In the genomic region with DNA sequence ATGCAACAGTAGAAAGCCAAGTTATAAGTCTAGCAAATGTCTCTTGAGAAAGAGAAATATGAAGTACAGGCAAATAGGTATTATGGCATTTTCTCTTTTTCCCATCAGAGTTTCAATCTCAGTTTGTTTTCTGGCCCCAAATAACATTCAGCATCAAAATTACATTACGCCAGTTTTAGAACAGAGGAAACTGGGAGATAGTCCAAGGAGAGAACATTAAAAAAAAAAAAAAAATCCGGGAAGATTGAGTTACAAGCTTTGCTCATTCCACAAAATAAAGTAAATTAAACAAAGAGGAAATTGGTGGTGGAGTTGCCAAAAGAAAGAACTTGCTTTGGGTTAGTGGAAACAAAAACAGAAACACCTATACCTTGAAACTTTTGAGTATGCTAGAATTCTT, we compare ENCODE assay signal across 33 cellular contexts. TPM values are rescaled to one million over a fixed set of nuclear protein-coding genes. Genes with fewer than 3 reads are reported as not detected.
DNase-seq lines count a peak whose midpoint lies in the region; ATAC-seq, FAIRE-seq and TF ChIP-seq lines count a peak whose summit lies in the region.
"Had no signal": no experiment of that assay in that cellular context is flagged by ENCODE, and none has a peak within 500 bp of the region (broad histone marks: within the 10 kb centered on the region; RNA-seq: fewer than 3 reads in every experiment).

No MANE protein-coding gene starts in this region.

- H3K79me2 ChIP-seq in osteoblast (ENCODE audit: insufficient read depth, low read length): no peaks in the 10 kb centered on the region

- peak overlapping the region; percentile 37; the same call in 1 of the 2 replicates for H3K27ac ChIP-seq in IMR-90 (ENCODE audit: insufficient read depth, low read length)
- H3K27ac ChIP-seq in osteoblast (ENCODE audit: low read depth, low read length): no peak overlapping the region
- H3K27ac ChIP-seq: foreskin keratinocyte, SJSA1, suprapubic skin, upper lobe of right lung had no signal

- no peak for TF ChIP-seq POLR2A in IMR-90 (IDR thresholded peaks at IDR 0.05; ENCODE audit: low read depth, low read length)

- in situ Hi-C loops in IMR-90 (cut with MboI; ENCODE audit: low sequenced_read_pairs): no loop called here

- H4K20me1 ChIP-seq in IMR-90 (ENCODE audit: insufficient read depth, low read length): no peaks in the 10 kb centered on the region
- H4K20me1 ChIP-seq in osteoblast (ENCODE audit: insufficient read depth, low read length): no peaks in the 10 kb centered on the region

- DNase-seq in IMR-90 (peak; percentile 35), fibroblast of the conjunctiva (ENCODE audit: low read depth) (peak; percentile 13), stromal cell of bone marrow (ENCODE audit: low read depth) (peak; percentile 30), NCI-H226 (no peak), CD1c-positive myeloid dendritic cell (ENCODE audit: extremely low spot score) (no peak), osteoblast (ENCODE audit: insufficient read length, low spot score, missing footprints) (no peak)
- DNase-seq: activated B cell treated with CpG ODN at 0.5 μM for 24 hours; activated CD4-positive, alpha-beta T cell treated with anti-CD3 and anti-CD28 coated beads, Interleukin-2, amount 50 U/mL, for 1 hour; activated effector memory CD4-positive, alpha-beta T cell treated with anti-CD3 and anti-CD28 coated beads, Interleukin-2, amount 50 U/mL, for 16 hours; activated naive CD8-positive, alpha-beta T cell treated with anti-CD3 and anti-CD28 coated beads, Interleukin-2, amount 10 ng/mL, durations not matched to agents 7 days and 5 days; activated T-cell treated with anti-CD3 and anti-CD28 coated beads, Interleukin-2, amount 50 U/mL, for 1 hour; CD4-positive, alpha-beta T cell; DMS79 treated with DMSO at 0.1 percent for 48 hours; foreskin keratinocyte; heart left ventricle; KG1; MM.1S; NCI-H1105 treated with DMSO at 0.1 percent for 48 hours; NCI-H187 treated with DMSO at 0.1 percent for 48 hours; NCI-H2171 treated with DMSO at 0.1 percent for 48 hours; NCI-H510A treated with DMSO at 0.1 percent for 48 hours; retina; small intestine; stimulated activated naive B cell treated with anti-CD40 and anti-IgM and Interleukin-4, amounts not matched to agents 10 μg/mL and 1 μg/mL and 100 μg/mL, for 72 hours; upper lobe of right lung had no signal

- no peak overlapping the region for H3K4me3 ChIP-seq in IMR-90 (ENCODE audit: insufficient read depth, low read depth, low read length)
- no peak overlapping the region for H3K4me3 ChIP-seq in osteoblast (ENCODE audit: insufficient read depth, low read length)
- H3K4me3 ChIP-seq: heart left ventricle, SJSA1, suprapubic skin, upper lobe of right lung had no signal

- no peak overlapping the region for H2BK120ac ChIP-seq in IMR-90 (ENCODE audit: low read depth, low read length)

- H4K5ac ChIP-seq in IMR-90 (ENCODE audit: low read depth, low read length): peak overlapping the region; percentile 56; the same call in 1 of the 2 replicates

- H2BK20ac ChIP-seq in IMR-90 (ENCODE audit: low read depth, low read length): no peak overlapping the region; the same call in 1 of the 2 replicates

- WGBS in IMR-90 (ENCODE audit: extremely low coverage in 2 of 2, insufficient read length in 1 of 2), 2 experiments: no CpG with 5 or more reads among the region's 2 CpGs

- no peak overlapping the region for H4K8ac ChIP-seq in IMR-90 (ENCODE audit: low read depth in 2 of 2, low read length in 2 of 2)

- no peaks in the 10 kb centered on the region for H3K79me1 ChIP-seq in IMR-90 (ENCODE audit: low read depth in 1 of 2, low read length in 2 of 2)

- no peaks in the 10 kb centered on the region for H3K36me3 ChIP-seq in IMR-90 (ENCODE audit: control insufficient read depth, insufficient read depth, low read length)
- H3K36me3 ChIP-seq in osteoblast (ENCODE audit: insufficient read depth, low read length): no peaks in the 10 kb centered on the region
- H3K36me3 ChIP-seq: heart left ventricle, SJSA1, suprapubic skin, upper lobe of right lung had no signal

- no peak for TF ChIP-seq RAD21 in IMR-90 (IDR thresholded peaks at IDR 0.05; ENCODE audit: low read length)

- H3K9me3 ChIP-seq in IMR-90 (ENCODE audit: control insufficient read depth, insufficient read depth, low read length) (no peaks in the 10 kb centered on the region), osteoblast (ENCODE audit: low read depth, low read length) (no peaks in the 10 kb centered on the region)
- H3K9me3 ChIP-seq: SJSA1, suprapubic skin, upper lobe of right lung had no signal

- no peak overlapping the region for H3K56ac ChIP-seq in IMR-90 (ENCODE audit: extremely low read depth, insufficient read depth, low read length)

- H3K23ac ChIP-seq in IMR-90 (ENCODE audit: low read depth, low read length): no peak overlapping the region

- H3K27me3 ChIP-seq in IMR-90 (ENCODE audit: control insufficient read depth, insufficient read depth, low read length): peaks cover 2% of the 10 kb centered on the region
- no peaks in the 10 kb centered on the region for H3K27me3 ChIP-seq in osteoblast (ENCODE audit: insufficient read depth, low read length)
- H3K27me3 ChIP-seq: foreskin keratinocyte, SJSA1, suprapubic skin, upper lobe of right lung had no signal

- H3K9me1 ChIP-seq in IMR-90 (ENCODE audit: insufficient read depth, low read length): no peaks in the 10 kb centered on the region

- BruUV-seq in IMR-90 (replicated peaks; lab: Mats Ljungman, UMichigan): no TSS peak

- no peak overlapping the region for H3K9ac ChIP-seq in IMR-90 (ENCODE audit: low read depth, low read length)

- TF ChIP-seq CTCF in IMR-90 (conservative IDR thresholded peaks at IDR 0.05; ENCODE audit: low read depth, low read length): no peak
- TF ChIP-seq CTCF in osteoblast (IDR thresholded peaks at IDR 0.05; ENCODE audit: extremely low read depth, low read depth, low read length): no peak

- no peak overlapping the region for H3K4ac ChIP-seq in IMR-90 (ENCODE audit: low read depth, low read length)

- dilution Hi-C loops in IMR-90 (cut with HindIII; ENCODE audit: low sequenced_read_pairs, unreplicated experiment): no loop called here

- H3K4me1 ChIP-seq in IMR-90 (ENCODE audit: control insufficient read depth, insufficient read depth, low read length): no peaks in the 10 kb centered on the region; the same call in 1 of the 2 replicates
- H3K4me1 ChIP-seq in osteoblast (ENCODE audit: insufficient read depth, low read length): peaks cover 5% of the 10 kb centered on the region
- H3K4me1 ChIP-seq: foreskin keratinocyte, SJSA1, suprapubic skin, upper lobe of right lung had no signal

- H2AFZ ChIP-seq in IMR-90 (replicated peaks; ENCODE audit: low read length, poor library complexity): no peak overlapping the region
- H2AFZ ChIP-seq in osteoblast (ENCODE audit: low read length): no peak overlapping the region

- H3K18ac ChIP-seq in IMR-90 (ENCODE audit: low read depth, low read length): 0 out of 2 replicates have a peak overlapping the region, but pooled peaks have one; percentile 73

- H2BK5ac ChIP-seq in IMR-90 (ENCODE audit: low read depth, low read length, poor library complexity, severe bottlenecking): peak overlapping the region; percentile 64

- no peak for ATAC-seq in IMR-90 (ENCODE audit: low read depth)
- ATAC-seq in GM18520 (IDR thresholded peaks at IDR 0.05; ENCODE audit: unreplicated experiment): no peak
- ATAC-seq: foreskin keratinocyte; heart left ventricle; natural killer cell treated with Interleukin-12 subunit alpha and Interleukin-12 subunit beta and Interleukin-15 and Interleukin-18, amount 100 ng/mL, for 72 hours; stimulated activated naive B cell treated with anti-CD40 and anti-IgM and Interleukin-4, amounts not matched to agents 10 μg/mL and 1 μg/mL and 100 μg/mL, for 72 hours; upper lobe of right lung had no signal

- H2AK9ac ChIP-seq in IMR-90 (replicated peaks; ENCODE audit: low read depth, low read length, poor library complexity): no peak overlapping the region

- no peak overlapping the region for H2BK15ac ChIP-seq in IMR-90 (ENCODE audit: low read depth, low read length)

- FAIRE-seq in colon (lab: Jason Lieb, UNC): peak; percentile 14
- FAIRE-seq: H1, small intestine had no signal

- H3K14ac ChIP-seq in IMR-90 (replicated peaks; ENCODE audit: low read depth, low read length): no peak overlapping the region

- no peak overlapping the region for H2AK5ac ChIP-seq in IMR-90 (ENCODE audit: low read depth, low read length)

- POLR2A ChIA-PET in IMR-90 (lab: Charles Lee; ENCODE audit: unreplicated experiment): no interaction called here

- CTCF ChIA-PET in IMR-90 (lab: Yijun Ruan, JAX): no interaction called here

- no peak overlapping the region for H4K91ac ChIP-seq in IMR-90 (ENCODE audit: insufficient read depth, low read depth, low read length)

- H3K4me2 ChIP-seq in IMR-90 (ENCODE audit: low read depth, low read length) (peak overlapping the region; percentile 78), osteoblast (ENCODE audit: insufficient read depth, low read length) (no peak overlapping the region)

- intact Hi-C loops in IMR-90 (cut with micrococcal nuclease): no loop called here

TF ChIP-seq in IMR-90, 13 proteins besides CTCF, POLR2A, EP300 and RAD21 (continues in another document):
- TF ChIP-seq SMC3 (IDR thresholded peaks at IDR 0.05; ENCODE audit: low read depth, low read length) (no peak), MAZ (IDR thresholded peaks at IDR 0.05; ENCODE audit: borderline replicate concordance, low read depth, low read length) (no peak), CHD1 (IDR thresholded peaks at IDR 0.05; ENCODE audit: low read depth, low read length) (no peak), RFX5 (IDR thresholded peaks at IDR 0.05; ENCODE audit: low read depth, low read length) (no peak), USF2 (IDR thresholded peaks at IDR 0.05; ENCODE audit: low read depth, low read length) (no peak), MXI1 (IDR thresholded peaks at IDR 0.05; ENCODE audit: borderline replicate concordance, low read depth, low read length) (no peak), RCOR1 (IDR thresholded peaks at IDR 0.05; ENCODE audit: insufficient replicate concordance, low read length) (no peak)

RNA-seq across cellular contexts. Expression of gene IL13RA2, which starts 50.4 kb away (rescaled TPM):
- under 0.01 and 0.28 TPM in 2 replicates for total RNA-seq in IMR-90 (2012; rRNA removed)
- 0.10 and 0.14 TPM in 2 replicates for polyA plus RNA-seq in IMR-90 (2012; rRNA removed)
- not detected in 2 replicates for polyA plus RNA-seq in IMR-90 (2012; cell fraction: cytosol; rRNA removed)
- polyA plus RNA-seq in IMR-90 (2012; cell fraction: nucleus; rRNA removed; ENCODE audit: low replicate concordance): not detected in 2 replicates
- 0.88 and 1.1 TPM in 2 replicates for total RNA-seq in osteoblast
- total RNA-seq: activated B cell treated with CpG ODN at 0.5 μM for 24 hours; activated naive CD8-positive, alpha-beta T cell treated with anti-CD3 and anti-CD28 coated beads, Interleukin-2, amount 10 ng/mL, durations not matched to agents 7 days and 5 days; CD4-positive, alpha-beta T cell; H1; natural killer cell treated with Interleukin-12 subunit alpha and Interleukin-12 subunit beta and Interleukin-15 and Interleukin-18, amount 100 ng/mL, for 72 hours; osteocyte; SJSA1; T-helper 1 cell treated with Interleukin-12 subunit alpha and Interleukin-12 subunit beta and Interleukin-4 antibody, amounts not matched to agents 30 ng/mL and 1 ng/mL, for 36 hours; upper lobe of right lung had no signal
- polyA plus RNA-seq: H1 had no signal

Comparison
In these comparisons a context has a peak if more than half of its experiments do, and no peak if none do; other contexts are left out.
1. DNase-seq: peak in IMR-90 (single experiment), fibroblast of the conjunctiva (single experiment) and stromal cell of bone marrow (single experiment); none in NCI-H226 (single experiment), CD1c-positive myeloid dendritic cell (single experiment) and osteoblast (single experiment).